Comparison of ENCODE assay signal across 8 cellular contexts in the genomic region with DNA sequence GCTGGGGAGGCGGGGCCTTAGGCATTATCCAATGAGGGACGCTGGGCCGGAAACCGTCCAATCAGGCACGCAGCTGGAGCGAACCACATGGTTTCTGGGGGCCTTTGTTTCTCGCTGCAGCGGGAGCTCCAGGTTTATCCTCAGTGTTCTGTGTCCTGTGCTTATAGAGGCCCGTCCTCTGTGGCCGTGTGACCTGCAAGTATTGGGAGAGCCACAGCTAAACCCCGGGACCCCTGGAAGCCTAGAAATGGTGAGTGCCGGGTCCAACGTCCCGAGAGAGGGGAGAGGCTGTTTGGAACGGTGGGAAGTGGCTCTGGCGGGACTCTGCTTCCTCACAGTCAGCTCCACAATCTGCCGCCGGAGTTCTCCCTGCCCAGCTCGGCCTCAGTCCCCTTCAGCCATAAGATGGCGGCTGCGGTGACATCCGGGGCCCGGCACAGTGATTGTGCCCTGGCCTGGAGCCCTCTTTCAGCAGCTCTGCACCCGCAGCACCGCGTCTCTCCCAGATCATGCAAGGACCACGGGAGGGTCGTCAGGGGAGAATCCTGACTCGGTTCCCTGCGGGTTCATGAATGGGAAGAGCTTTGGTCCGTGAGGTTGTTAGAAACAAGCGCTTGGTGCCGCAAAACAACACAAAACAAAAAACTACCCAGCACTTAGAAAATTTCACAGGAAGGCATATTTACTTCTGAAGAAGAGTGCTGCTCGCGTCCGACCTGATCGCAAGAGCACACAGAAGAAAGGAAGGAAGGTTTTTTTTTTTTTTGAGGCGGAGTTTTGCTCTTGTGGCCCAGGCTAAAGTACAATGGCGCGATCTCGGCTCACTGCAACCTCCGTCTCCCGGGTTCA.
DNase-seq lines count a peak whose midpoint lies in the region; FAIRE-seq and TF ChIP-seq lines count a peak whose summit lies in the region.

Gene ZNF253 (plus strand): TSS at position 133 of the 849 bp plus-strand sequence. CDS start 115 bp downstream, at position 248.

- CTCF ChIA-PET in HEK293 (lab: Yijun Ruan, JAX) = interaction anchor here (0.5 to 0.6 kb wide), 3 partner anchors 22 to 104 kb away, joined by 3 to 4 read pairs (median 3); no protein-coding TSS in a partner anchor
- CTCF ChIA-PET in activated naive CD4-positive, alpha-beta T cell treated with anti-CD3 and anti-CD28 coated beads, Interleukin-2, amount 10 ng/mL, durations not matched to agents 7 days and 5 days (lab: Charles Lee) = interaction anchor here (0.7 to 0.8 kb wide), 2 partner anchors 13 to 133 kb away, joined by 3 read pairs; partner anchors contain the start of gene ZNF14

- H3K4me3 Mint-ChIP-seq in activated naive CD4-positive, alpha-beta T cell treated with anti-CD3 and anti-CD28 coated beads, Interleukin-2, amount 10 ng/mL, durations not matched to agents 7 days and 5 days = peak within 1 kb of the TSS; percentile 97

- DNase-seq in MV-4-11 (lab: John Stamatoyannopoulos, UW) = peak; percentile 98
- peak; percentile 26 for DNase-seq in SK-N-MC (ENCODE audit: low read depth, low spot score)
- DNase-seq in activated naive CD4-positive, alpha-beta T cell treated with anti-CD3 and anti-CD28 coated beads, Interleukin-2, amount 10 ng/mL, durations not matched to agents 7 days and 5 days = peak; percentile 98
- peak; percentile 98 for DNase-seq in globus pallidus (ENCODE audit: low spot score)
- DNase-seq in non-pigmented ciliary epithelial cell (ENCODE audit: low read depth) = peak; percentile 70
- peak; percentile 99 for DNase-seq in superior temporal gyrus (ENCODE audit: extremely low spot score)

- H3K9me3 ChIP-seq in HEK293 (ENCODE audit: control insufficient read depth, insufficient read depth, low read depth, low read length) (no peaks in the 10 kb centered on the region), SK-N-MC (ENCODE audit: low read depth, low read length) (no peaks in the 10 kb centered on the region)

- H3K9ac ChIP-seq in SK-N-MC (ENCODE audit: insufficient read length) = peak within 1 kb of the TSS; percentile 74

- peak within 1 kb of the TSS; percentile 52 for H3K4me3 ChIP-seq in HEK293 (ENCODE audit: low read depth, low read length)
- H3K4me3 ChIP-seq in SK-N-MC = peak within 1 kb of the TSS; percentile 82

- peak; percentile 23 for FAIRE-seq in G401.6 (lab: Jason Lieb, UNC)

- POLR2A ChIA-PET in HEK293 (lab: Yijun Ruan, JAX) = interaction anchor here (0.5 to 1.7 kb wide), 25 partner anchors 9 to 654 kb away, joined by 3 to 47 read pairs (median 3); partner anchors contain the start of genes NCAN, ZNF101, ZNF506 and ZNF682

- peaks cover 32% of the 10 kb centered on the region for H3K36me3 Mint-ChIP-seq in activated naive CD4-positive, alpha-beta T cell treated with anti-CD3 and anti-CD28 coated beads, Interleukin-2, amount 10 ng/mL, durations not matched to agents 7 days and 5 days

- H3K4me1 ChIP-seq in HEK293 (ENCODE audit: control insufficient read depth, insufficient read depth, low read length) = no peaks in the 10 kb centered on the region

- H3K36me3 ChIP-seq in HEK293 (ENCODE audit: control insufficient read depth in 2 of 2, insufficient read depth in 1 of 2, low read length in 2 of 2) (no peaks in the 10 kb centered on the region), SK-N-MC (ENCODE audit: insufficient read depth, low read length) (no peaks in the 10 kb centered on the region)

- H3K27me3 Mint-ChIP-seq in activated naive CD4-positive, alpha-beta T cell treated with anti-CD3 and anti-CD28 coated beads, Interleukin-2, amount 10 ng/mL, durations not matched to agents 7 days and 5 days = peaks cover 2% of the 10 kb centered on the region

- H3K27ac ChIP-seq in HEK293 (ENCODE audit: extremely low read depth, low read depth, low read length) = peak within 1 kb of the TSS; percentile 14; the same call in 1 of the 2 replicates
- H3K27ac ChIP-seq in SK-N-MC = peak within 1 kb of the TSS; percentile 54; the same call in 1 of the 2 replicates

- H3K9me3 Mint-ChIP-seq in activated naive CD4-positive, alpha-beta T cell treated with anti-CD3 and anti-CD28 coated beads, Interleukin-2, amount 10 ng/mL, durations not matched to agents 7 days and 5 days = peaks cover 34% of the 10 kb centered on the region

- TF ChIP-seq CTCF in HEK293 (tag by site-specific recombination; IDR thresholded peaks at IDR 0.05) = no peak

- H3K27ac Mint-ChIP-seq in activated naive CD4-positive, alpha-beta T cell treated with anti-CD3 and anti-CD28 coated beads, Interleukin-2, amount 10 ng/mL, durations not matched to agents 7 days and 5 days = peak within 1 kb of the TSS; percentile 99

- peaks cover 22% of the 10 kb centered on the region for H3K4me1 Mint-ChIP-seq in activated naive CD4-positive, alpha-beta T cell treated with anti-CD3 and anti-CD28 coated beads, Interleukin-2, amount 10 ng/mL, durations not matched to agents 7 days and 5 days

TF ChIP-seq in HEK293, 187 proteins besides CTCF, POLR2A, EP300 and RAD21 (continues in another document):
- TF ChIP-seq ZNF404 (tag by site-specific recombination; IDR thresholded peaks at IDR 0.05) (no peak), ZNF350 (tag by site-specific recombination; IDR thresholded peaks at IDR 0.05) (0 out of 2 replicates have a peak, but pooled peaks have one; percentile 37), ZNF621 (tag by site-specific recombination; IDR thresholded peaks at IDR 0.05) (no peak), ZNF394 (tag by site-specific recombination; IDR thresholded peaks at IDR 0.05; ENCODE audit: borderline replicate concordance) (no peak), ZBTB21 (tag by site-specific recombination; IDR thresholded peaks at IDR 0.05) (no peak), AEBP2 (tag by site-specific recombination; IDR thresholded peaks at IDR 0.05; ENCODE audit: borderline replicate concordance) (no peak), SP7 (tag by site-specific recombination; IDR thresholded peaks at IDR 0.05) (peak; percentile 16; the same call in 1 of the 2 replicates), ZNF335 (tag by site-specific recombination; conservative IDR thresholded peaks at IDR 0.05) (peak; percentile 55), ZNF138 (tag by site-specific recombination; IDR thresholded peaks at IDR 0.05; ENCODE audit: borderline replicate concordance) (no peak), YY1 (tag by site-specific recombination; IDR thresholded peaks at IDR 0.05) (peak; percentile 48; the same call in 1 of the 2 replicates), ZSCAN30 (tag by site-specific recombination; IDR thresholded peaks at IDR 0.05) (peak; percentile 52; the same call in 1 of the 2 replicates), MEIS1 (CRISPR knock-in tag; IDR thresholded peaks at IDR 0.05; ENCODE audit: borderline replicate concordance) (no peak), SP3 (tag by site-specific recombination; IDR thresholded peaks at IDR 0.05) (no peak), SCRT1 (tag by site-specific recombination; IDR thresholded peaks at IDR 0.05; ENCODE audit: borderline replicate concordance) (no peak), PRDM10 (tag by site-specific recombination; IDR thresholded peaks at IDR 0.05) (peak; percentile 94)
- TF ChIP-seq, protein P1, sequence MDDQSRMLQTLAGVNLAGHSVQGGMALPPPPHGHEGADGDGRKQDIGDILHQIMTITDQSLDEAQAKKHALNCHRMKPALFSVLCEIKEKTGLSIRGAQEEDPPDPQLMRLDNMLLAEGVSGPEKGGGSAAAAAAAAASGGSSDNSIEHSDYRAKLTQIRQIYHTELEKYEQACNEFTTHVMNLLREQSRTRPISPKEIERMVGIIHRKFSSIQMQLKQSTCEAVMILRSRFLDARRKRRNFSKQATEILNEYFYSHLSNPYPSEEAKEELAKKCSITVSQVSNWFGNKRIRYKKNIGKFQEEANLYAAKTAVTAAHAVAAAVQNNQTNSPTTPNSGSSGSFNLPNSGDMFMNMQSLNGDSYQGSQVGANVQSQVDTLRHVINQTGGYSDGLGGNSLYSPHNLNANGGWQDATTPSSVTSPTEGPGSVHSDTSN (CRISPR knock-in tag; IDR thresholded peaks at IDR 0.05) = peak; percentile 49; the same call in 1 of the 2 replicates

Comparison
In these comparisons a context has a peak if more than half of its experiments do, and no peak if none do; other contexts are left out.
1. Peak in every context shown above with its lines: DNase-seq, H3K4me3 ChIP-seq and H3K27ac ChIP-seq.
2. DNase-seq: peak in every context shown above with its lines; median percentile 99 in superior temporal gyrus; 98 in MV-4-11; 98 in activated naive CD4-positive, alpha-beta T cell treated with anti-CD3 and anti-CD28 coated beads, Interleukin-2, amount 10 ng/mL, durations not matched to agents 7 days and 5 days; 98 in globus pallidus; 70 in non-pigmented ciliary epithelial cell; 26 in SK-N-MC.